ENCODE assay signal across 28 cellular contexts in the genomic region with DNA sequence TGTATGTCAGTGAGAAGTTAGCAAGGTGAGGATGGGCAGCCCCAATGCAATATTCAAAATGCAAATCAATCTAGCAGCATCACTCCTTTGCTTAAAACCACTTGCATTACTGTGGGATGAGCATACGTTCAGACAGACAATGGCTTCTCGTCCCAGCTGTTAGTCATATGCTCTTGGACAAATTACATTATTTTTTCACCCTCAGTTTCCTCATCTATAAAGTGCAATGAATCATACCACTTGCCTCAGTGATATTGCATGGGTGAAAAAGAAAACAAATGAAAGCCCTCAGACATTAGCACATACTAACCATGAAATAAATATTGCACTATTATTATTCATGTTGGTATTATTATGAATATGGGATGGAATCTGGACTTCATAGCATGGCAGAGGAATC.
DNase-seq lines count a peak whose midpoint lies in the region; ATAC-seq and TF ChIP-seq lines count a peak whose summit lies in the region.
"Had no signal": no experiment of that assay in that cellular context is flagged by ENCODE, and none has a peak within 500 bp of the region (broad histone marks: within the 10 kb centered on the region; RNA-seq: fewer than 3 reads in every experiment).

No MANE protein-coding gene starts in this region.

- peaks cover 0 to 2% of the 10 kb centered on the region in 2 donors for H3K9me3 ChIP-seq in left lung
- H3K9me3 ChIP-seq: ascending aorta, BE2C, gastrocnemius medialis, pancreas, testis had no signal

- H3K4me3 ChIP-seq in fibroblast of pulmonary artery (replicated peaks; ENCODE audit: low read depth, low read length), result no peak overlapping the region
- H3K4me3 ChIP-seq in left lung, result no peak overlapping the region
- H3K4me3 ChIP-seq: ascending aorta, gastrocnemius medialis, hepatocyte, K562, pancreas, SK-N-MC, testis had no signal

- DNase-seq in AG08395 (ENCODE audit: low spot score), result peak; percentile 27
- DNase-seq in HCEC 1CT, result peak; percentile 88
- peak; percentile 60 for DNase-seq in amniotic epithelial cell (ENCODE audit: low read depth)
- DNase-seq in fibroblast of pulmonary artery (ENCODE audit: low read depth), result peak; percentile 57
- DNase-seq in left lung, result no peak
- no peak for DNase-seq in activated gamma-delta T cell treated with Interleukin-2 at 50 U/mL for 16 hours
- DNase-seq: BE2C; gastrocnemius medialis; immature natural killer cell; left ventricle myocardium superior; NCI-H146; NCI-H2171; NCI-H524; nephron progenitor cell; pancreas; right cardiac atrium; stimulated activated CD4-positive, alpha-beta T cell treated with anti-CD3 and anti-CD28 coated beads, Interleukin-4, amount 100 ng/mL, for 4 hours; stimulated activated naive CD4-positive, alpha-beta T cell; testis had no signal

- TF ChIP-seq CTCF in fibroblast of pulmonary artery (IDR thresholded peaks at IDR 0.05; ENCODE audit: low read length, missing control alignments) (no peak), left lung (IDR thresholded peaks at IDR 0.05) (no peak)

- no peaks in the 10 kb centered on the region for H3K4me1 ChIP-seq in left lung
- H3K4me1 ChIP-seq: BE2C, pancreas, testis had no signal

- no peaks in the 10 kb centered on the region for H3K27me3 ChIP-seq in left lung
- H3K27me3 ChIP-seq: ascending aorta, BE2C, gastrocnemius medialis, hepatocyte, pancreas, testis had no signal

- ATAC-seq in GM19395 (IDR thresholded peaks at IDR 0.05; ENCODE audit: unreplicated experiment), result no peak
- ATAC-seq in GM21515 (IDR thresholded peaks at IDR 0.05; ENCODE audit: unreplicated experiment), result no peak
- ATAC-seq in left lung, result no peak
- ATAC-seq: activated naive CD4-positive, alpha-beta T cell treated with anti-CD3 and anti-CD28 coated beads, Interleukin-2, amount 50 U/mL, for 72 hours; gastrocnemius medialis; K562; left ventricle myocardium superior; pancreas; right cardiac atrium had no signal

- intact Hi-C loops in left lung (cut with DNase I), result no loop called here

- H3K27ac ChIP-seq in left lung, result no peak overlapping the region
- H3K27ac ChIP-seq: ascending aorta, gastrocnemius medialis, hepatocyte, pancreas, RWPE1, SK-N-MC, testis, VCaP had no signal

- no peaks in the 10 kb centered on the region for H3K36me3 ChIP-seq in left lung
- H3K36me3 ChIP-seq: ascending aorta, BE2C, gastrocnemius medialis, pancreas had no signal

Comparison
In these comparisons a context has a peak if more than half of its experiments do, and no peak if none do; other contexts are left out.
1. DNase-seq: peak in AG08395 (single experiment), HCEC 1CT (single experiment), amniotic epithelial cell (single experiment) and fibroblast of pulmonary artery (single experiment); none in left lung (0 of 2) and activated gamma-delta T cell treated with Interleukin-2 at 50 U/mL for 16 hours (single experiment).